In genomic region chr4:47145630-47146029, GRCh38 we compare ENCODE assay signal across 9 cellular contexts.
DNase-seq lines count a peak whose midpoint lies in the region; ATAC-seq and TF ChIP-seq lines count a peak whose summit lies in the region.
"Had no signal": no experiment of that assay in that cellular context is flagged by ENCODE, and none has a peak within 500 bp of the region (broad histone marks: within the 10 kb centered on the region; RNA-seq: fewer than 3 reads in every experiment).

No MANE protein-coding gene starts in this region.

- peaks cover under 1% of the 10 kb centered on the region for H3K27me3 ChIP-seq in upper lobe of right lung

- no peaks in the 10 kb centered on the region for H3K9me3 ChIP-seq in upper lobe of right lung
- H3K9me3 ChIP-seq: neutrophil had no signal

- peak overlapping the region; percentile 20 for H3K27ac ChIP-seq in cingulate gyrus (ENCODE audit: low read depth, low read length)
- no peak overlapping the region for H3K27ac ChIP-seq in upper lobe of right lung
- H3K27ac ChIP-seq: neutrophil had no signal

- TF ChIP-seq CTCF in upper lobe of right lung (IDR thresholded peaks at IDR 0.05) = no peak

- DNase-seq in EL (peak; percentile 75), upper lobe of right lung (no peak), cardiac septum (ENCODE audit: low spot score) (no peak)
- DNase-seq in activated naive CD4-positive, alpha-beta T cell treated with Interleukin-2 at 50 U/mL for 16 hours = no peak
- DNase-seq in stimulated activated naive CD4-positive, alpha-beta T cell (lab: John Stamatoyannopoulos, UW) = no peak

- H3K4me3 ChIP-seq in upper lobe of right lung = no peak overlapping the region

- H3K4me1 ChIP-seq in upper lobe of right lung = no peaks in the 10 kb centered on the region

- H3K36me3 ChIP-seq in upper lobe of right lung = no peaks in the 10 kb centered on the region
- H3K36me3 ChIP-seq: neutrophil had no signal

- intact Hi-C loops in upper lobe of right lung (cut with DNase I) (no loop called here), cardiac septum (cut with DNase I) (no loop called here)

- ATAC-seq in GM19468 (IDR thresholded peaks at IDR 0.05; ENCODE audit: extremely low read depth, unreplicated experiment) (peak; percentile 98), HG03432 (IDR thresholded peaks at IDR 0.05; ENCODE audit: unreplicated experiment) (peak; percentile 99), upper lobe of right lung (no peak)
